In genomic region chr22:33825761-33826160, GRCh38 we compare ENCODE assay signal across 21 cellular contexts.
"Had no signal": no experiment of that assay in that cellular context is flagged by ENCODE, and none has a peak within 500 bp of the region (broad histone marks: within the 10 kb centered on the region; RNA-seq: fewer than 3 reads in every experiment).

No MANE protein-coding gene starts in this region.

- ATAC-seq: activated CD4-positive, alpha-beta T cell treated with anti-CD3 and anti-CD28 coated beads for 36 hours; activated T-cell treated with anti-CD3 and anti-CD28 coated beads, Interleukin-2, amount 50 U/mL, for 4 hours; pancreas; right lobe of liver; stimulated activated memory B cell treated with anti-CD40 and anti-IgM and Interleukin-4, amounts not matched to agents 10 μg/mL and 1 μg/mL and 100 μg/mL, for 72 hours had no signal

- H3K9me3 ChIP-seq: pancreas, right lobe of liver, stomach, suprapubic skin, transverse colon, uterus had no signal

- H3K4me1 ChIP-seq: right lobe of liver, suprapubic skin had no signal

- H3K4me3 ChIP-seq: coronary artery, pancreas, right lobe of liver, smooth muscle cell, stomach, suprapubic skin, transverse colon, uterus had no signal

- H3K27me3 ChIP-seq: pancreas, right lobe of liver, stomach, suprapubic skin, transverse colon, uterus had no signal

- H3K27ac ChIP-seq: coronary artery, pancreas, right lobe of liver, suprapubic skin, transverse colon, uterus had no signal

- H3K36me3 ChIP-seq: pancreas, right lobe of liver, stomach, suprapubic skin, transverse colon, uterus had no signal

- DNase-seq: activated CD4-positive, alpha-beta T cell treated with anti-CD3 and anti-CD28 coated beads for 36 hours; activated CD4-positive, alpha-beta T cell treated with anti-CD3 and anti-CD28 coated beads, Interleukin-2, amount 50 U/mL, for 48 hours; activated CD8-positive, alpha-beta memory T cell treated with anti-CD3 and anti-CD28 coated beads, Interleukin-2, amount 50 U/mL, for 48 hours; activated naive CD4-positive, alpha-beta T cell treated with anti-CD3 and anti-CD28 coated beads for 36 hours; activated naive CD8-positive, alpha-beta T cell treated with anti-CD3 and anti-CD28 coated beads, Interleukin-2, amount 10 ng/mL, durations not matched to agents 7 days and 5 days; activated T-cell treated with anti-CD3 and anti-CD28 coated beads, Interleukin-2, amount 50 U/mL, for 4 hours; amygdala; cerebellar nuclear complex; immature natural killer cell; midbrain; pancreas; right lobe of liver; stimulated activated CD4-positive, alpha-beta T cell treated with anti-CD3 and anti-CD28 coated beads, Interleukin-15, amount 100 ng/mL, for 24 hours; stomach; T-helper 1 cell; transverse colon; uterus had no signal
